8 cellular contexts compared by ENCODE assay signal in the genomic region with DNA sequence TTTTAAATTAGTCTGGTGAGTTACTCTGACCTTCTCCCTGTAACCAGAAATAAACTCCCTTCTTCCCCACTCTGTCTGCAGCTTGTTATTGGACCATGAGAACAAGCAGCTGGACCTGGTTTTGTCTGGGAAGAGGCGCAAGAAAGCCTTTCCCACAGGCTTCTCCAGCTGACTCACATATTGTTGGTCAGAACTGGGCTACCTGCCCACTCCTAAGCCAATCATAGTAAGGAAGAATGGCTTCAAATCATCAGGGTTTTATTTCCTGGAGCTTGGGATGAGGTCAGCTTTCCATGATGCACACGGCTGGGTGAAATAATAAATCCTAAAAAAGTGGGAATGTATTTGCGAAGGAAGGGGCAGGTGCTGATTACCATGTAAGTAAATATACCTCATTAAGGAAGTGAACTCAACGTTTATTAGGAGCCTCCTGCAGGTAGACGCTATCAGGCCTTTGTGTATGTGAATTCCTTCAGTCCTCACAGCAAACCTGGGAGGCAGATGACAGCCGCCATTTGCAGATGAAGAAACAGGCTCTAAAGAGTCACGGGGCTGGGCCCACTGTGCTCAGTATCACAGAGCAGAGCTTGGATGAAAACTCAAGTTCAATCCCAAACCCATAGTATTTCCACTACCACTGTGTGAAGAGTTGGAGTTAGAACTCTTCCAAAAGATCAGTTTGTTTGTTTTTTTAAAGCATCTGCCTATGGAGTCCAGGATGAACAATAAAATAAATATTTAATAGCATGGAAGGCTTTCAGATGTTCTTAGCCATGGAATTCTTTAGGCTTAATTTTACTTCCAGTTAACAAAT. TPM values are rescaled to one million over a fixed set of nuclear protein-coding genes. Genes with fewer than 3 reads are reported as not detected.
DNase-seq lines count a peak whose midpoint lies in the region; ATAC-seq and TF ChIP-seq lines count a peak whose summit lies in the region.

No MANE protein-coding gene starts in this region.

- ATAC-seq in natural killer cell treated with Interleukin-12 subunit alpha and Interleukin-12 subunit beta and Interleukin-15 and Interleukin-18, amount 100 ng/mL, for 72 hours, result no peak

- H3K9me3 Mint-ChIP-seq in natural killer cell treated with Interleukin-12 subunit alpha and Interleukin-12 subunit beta and Interleukin-15 and Interleukin-18, amount 100 ng/mL, for 72 hours, result no peaks in the 10 kb centered on the region
- no peaks in the 10 kb centered on the region for H3K9me3 Mint-ChIP-seq in nephron progenitor cell

- H3K27ac ChIP-seq in epithelial cell of prostate, result peak overlapping the region; percentile 62

- H3K4me1 Mint-ChIP-seq in natural killer cell treated with Interleukin-12 subunit alpha and Interleukin-12 subunit beta and Interleukin-15 and Interleukin-18, amount 100 ng/mL, for 72 hours (ENCODE audit: low read depth in 2 of 2), result peaks cover 9 to 12% of the 10 kb centered on the region in 2 donors
- peaks cover 52% of the 10 kb centered on the region for H3K4me1 Mint-ChIP-seq in nephron progenitor cell

- peak overlapping the region; percentile 43 for H3K4me3 ChIP-seq in AG09309 (ENCODE audit: control insufficient read depth, low read depth, low read length)

- H3K36me3 Mint-ChIP-seq in natural killer cell treated with Interleukin-12 subunit alpha and Interleukin-12 subunit beta and Interleukin-15 and Interleukin-18, amount 100 ng/mL, for 72 hours, result no peaks in the 10 kb centered on the region
- no peaks in the 10 kb centered on the region for H3K36me3 Mint-ChIP-seq in nephron progenitor cell (ENCODE audit: low read depth)

- peak overlapping the region in 1 of 2 donors; percentile 42 for H3K27ac Mint-ChIP-seq in natural killer cell treated with Interleukin-12 subunit alpha and Interleukin-12 subunit beta and Interleukin-15 and Interleukin-18, amount 100 ng/mL, for 72 hours
- H3K27ac Mint-ChIP-seq in nephron progenitor cell, result no peak overlapping the region

- DNase-seq in AG09309 (ENCODE audit: low read depth) (peak; percentile 100), NCI-H226 (peak; percentile 88), epithelial cell of prostate (ENCODE audit: low read depth, low spot score) (peak; percentile 85), SW 1271 (lab: John Stamatoyannopoulos, UW) (no peak), nephron progenitor cell (no peak), activated gamma-delta T cell treated with Interleukin-2 at 50 U/mL for 16 hours (no peak)
- peak; percentile 16 for DNase-seq in natural killer cell treated with Interleukin-12 subunit alpha and Interleukin-12 subunit beta and Interleukin-15 and Interleukin-18, amount 100 ng/mL, for 72 hours (ENCODE audit: low spot score)
- DNase-seq in activated naive CD4-positive, alpha-beta T cell treated with Interleukin-2 at 50 U/mL for 16 hours, result no peak

- TF ChIP-seq CTCF in AG09309 (IDR thresholded peaks at IDR 0.05; ENCODE audit: control insufficient read depth, insufficient read depth, low read depth, low read length, missing control alignments) (no peak), nephron progenitor cell (IDR thresholded peaks at IDR 0.05) (no peak)

- H3K27me3 Mint-ChIP-seq in natural killer cell treated with Interleukin-12 subunit alpha and Interleukin-12 subunit beta and Interleukin-15 and Interleukin-18, amount 100 ng/mL, for 72 hours, result no peaks in the 10 kb centered on the region
- peaks cover 27% of the 10 kb centered on the region for H3K27me3 Mint-ChIP-seq in nephron progenitor cell (ENCODE audit: low read depth, poor library complexity)

- no peak overlapping the region for H3K4me3 Mint-ChIP-seq in natural killer cell treated with Interleukin-12 subunit alpha and Interleukin-12 subunit beta and Interleukin-15 and Interleukin-18, amount 100 ng/mL, for 72 hours
- H3K4me3 Mint-ChIP-seq in nephron progenitor cell, result no peak overlapping the region

RNA-seq across cellular contexts. Expression of gene IL15RA, which starts 32.7 kb away (rescaled TPM):
- total RNA-seq in natural killer cell treated with Interleukin-12 subunit alpha and Interleukin-12 subunit beta and Interleukin-15 and Interleukin-18, amount 100 ng/mL, for 72 hours, result 100 to 1,000 TPM in 1 of 2 donors, 10 to 100 TPM in 1; 56.7 to 125 TPM

RNA-seq across cellular contexts. Expression of gene FBH1, which starts 54.6 kb away (rescaled TPM):
- total RNA-seq in natural killer cell treated with Interleukin-12 subunit alpha and Interleukin-12 subunit beta and Interleukin-15 and Interleukin-18, amount 100 ng/mL, for 72 hours, result 10 to 100 TPM; 65.3 to 99.9 TPM

RNA-seq across cellular contexts. Expression of gene ANKRD16, which starts 54.9 kb away (rescaled TPM):
- total RNA-seq in natural killer cell treated with Interleukin-12 subunit alpha and Interleukin-12 subunit beta and Interleukin-15 and Interleukin-18, amount 100 ng/mL, for 72 hours, result 1 to 10 TPM; 4.1 to 7.6 TPM

Comparison
In these comparisons a context has a peak if more than half of its experiments do, and no peak if none do; other contexts are left out.
1. DNase-seq: peak in AG09309 (single experiment), NCI-H226 (single experiment), epithelial cell of prostate (single experiment) and natural killer cell treated with Interleukin-12 subunit alpha and Interleukin-12 subunit beta and Interleukin-15 and Interleukin-18, amount 100 ng/mL, for 72 hours (single experiment); none in SW 1271 (0 of 2), nephron progenitor cell (single experiment), activated gamma-delta T cell treated with Interleukin-2 at 50 U/mL for 16 hours (single experiment) and activated naive CD4-positive, alpha-beta T cell treated with Interleukin-2 at 50 U/mL for 16 hours (single experiment).